13 cellular contexts compared by ENCODE assay signal in genomic region chr5:38413696-38414095, GRCh38.
"Had no signal": no experiment of that assay in that cellular context is flagged by ENCODE, and none has a peak within 500 bp of the region (broad histone marks: within the 10 kb centered on the region; RNA-seq: fewer than 3 reads in every experiment).

No MANE protein-coding gene starts in this region.

- ATAC-seq: gastrocnemius medialis; left ventricle myocardium superior; mucosa of descending colon; naive thymus-derived CD8-positive, alpha-beta T cell; stimulated activated memory B cell treated with anti-CD40 and anti-IgM and Interleukin-4, amounts not matched to agents 10 μg/mL and 1 μg/mL and 100 μg/mL, for 72 hours; upper lobe of right lung had no signal

- DNase-seq: cortex of kidney; effector memory CD4-positive, alpha-beta T cell; gastrocnemius medialis; glutamatergic neuron; immature natural killer cell; left ventricle myocardium superior; mucosa of descending colon; naive thymus-derived CD8-positive, alpha-beta T cell; posterior cingulate gyrus; small intestine; stimulated activated CD4-positive, alpha-beta T cell treated with anti-CD3 and anti-CD28 coated beads, Interleukin-4, amount 100 ng/mL, for 1 hour; upper lobe of right lung had no signal
